In the genomic region with DNA sequence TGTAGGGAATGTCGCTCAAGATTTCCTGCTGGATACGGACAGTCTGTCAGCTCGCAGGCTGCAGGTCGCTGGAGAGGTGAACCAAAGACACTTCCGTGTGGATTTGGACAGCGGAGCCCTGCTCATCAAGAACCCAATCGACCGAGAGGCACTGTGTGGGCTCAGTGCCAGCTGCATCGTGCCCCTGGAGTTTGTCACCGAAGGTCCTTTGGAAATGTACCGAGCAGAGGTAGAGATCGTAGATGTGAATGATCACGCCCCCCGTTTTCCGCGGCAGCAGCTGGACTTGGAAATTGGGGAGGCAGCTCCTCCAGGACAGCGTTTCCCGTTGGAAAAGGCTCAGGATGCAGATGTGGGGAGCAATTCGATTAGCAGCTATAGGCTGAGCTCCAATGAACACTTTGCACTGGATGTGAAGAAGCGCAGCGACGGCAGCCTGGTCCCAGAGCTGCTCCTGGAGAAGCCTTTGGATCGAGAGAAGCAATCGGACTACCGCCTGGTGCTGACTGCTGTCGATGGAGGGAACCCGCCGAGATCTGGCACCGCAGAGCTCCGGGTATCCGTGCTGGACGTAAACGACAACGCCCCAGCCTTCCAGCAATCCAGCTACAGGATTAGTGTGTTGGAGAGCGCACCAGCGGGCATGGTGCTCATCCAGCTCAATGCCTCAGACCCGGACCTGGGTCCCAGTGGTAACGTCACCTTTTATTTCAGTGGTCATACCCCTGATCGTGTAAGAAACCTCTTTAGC, we compare ENCODE assay signal across 9 cellular contexts. TPM values are rescaled to one million over a fixed set of nuclear protein-coding genes. Genes with fewer than 3 reads are reported as not detected.
DNase-seq lines count a peak whose midpoint lies in the region; ATAC-seq and TF ChIP-seq lines count a peak whose summit lies in the region.
"Had no signal": no experiment of that assay in that cellular context is flagged by ENCODE, and none has a peak within 500 bp of the region (broad histone marks: within the 10 kb centered on the region; RNA-seq: fewer than 3 reads in every experiment).

No MANE protein-coding gene starts in this region.

- H3K4me3 Mint-ChIP-seq in activated naive CD4-positive, alpha-beta T cell treated with anti-CD3 and anti-CD28 coated beads, Interleukin-2, amount 50 U/mL, for 24 hours = peak overlapping the region; percentile 61
- H3K4me3 Mint-ChIP-seq: dendritic cell treated with granulocyte-macrophage colony-stimulating factor and Interleukin-4, amounts not matched to agents 40 ng/mL and 50 ng/mL, for 4 days had no signal

- TF ChIP-seq CTCF in brain microvascular endothelial cell (IDR thresholded peaks at IDR 0.05; ENCODE audit: low read depth, low read length, missing control alignments) (no peak), thoracic aorta (IDR thresholded peaks at IDR 0.05) (no peak)

- peaks cover 27 to 76% of the 10 kb centered on the region in 2 donors for H3K4me1 ChIP-seq in thoracic aorta (ENCODE audit: control insufficient read depth in 1 of 2, low read depth in 2 of 2)

- ATAC-seq in thoracic aorta (ENCODE audit: insufficient number of reproducible peaks, low FRiP score, low read depth) (no peak), GM18870 (IDR thresholded peaks at IDR 0.05; ENCODE audit: unreplicated experiment) (no peak)

- in situ Hi-C loops in brain microvascular endothelial cell (cut with HindIII; ENCODE audit: low pct_ligation_motif_present, low sequenced_read_pairs) = no loop called here

- H3K9me3 ChIP-seq in thoracic aorta = no peaks in the 10 kb centered on the region

- no peak overlapping the region for H3K27ac Mint-ChIP-seq in activated naive CD4-positive, alpha-beta T cell treated with anti-CD3 and anti-CD28 coated beads, Interleukin-2, amount 50 U/mL, for 24 hours
- H3K27ac Mint-ChIP-seq: dendritic cell treated with granulocyte-macrophage colony-stimulating factor and Interleukin-4, amounts not matched to agents 40 ng/mL and 50 ng/mL, for 4 days had no signal

- H3K4me3 ChIP-seq in brain microvascular endothelial cell (ENCODE audit: low read depth, low read length) (peak overlapping the region; percentile 51), thoracic aorta (peak overlapping the region; percentile 72)

- H3K27me3 ChIP-seq in brain microvascular endothelial cell (replicated peaks) (no peaks in the 10 kb centered on the region), layer of hippocampus (ENCODE audit: control insufficient read depth, insufficient read depth, low read length) (peaks cover 10% of the 10 kb centered on the region), thoracic aorta (replicated peaks; ENCODE audit: insufficient read depth) (no peaks in the 10 kb centered on the region)

- no peak for DNase-seq in activated naive CD4-positive, alpha-beta T cell (lab: John Stamatoyannopoulos, UW)
- DNase-seq in brain microvascular endothelial cell = no peak
- DNase-seq in thoracic aorta (ENCODE audit: low spot score) = no peak
- DNase-seq in central memory CD4-positive, alpha-beta T cell = no peak
- DNase-seq in activated CD4-positive, alpha-beta T cell treated with anti-CD3 and anti-CD28 coated beads for 4 hours = no peak

- H3K4me1 Mint-ChIP-seq in activated naive CD4-positive, alpha-beta T cell treated with anti-CD3 and anti-CD28 coated beads, Interleukin-2, amount 50 U/mL, for 24 hours = peaks cover 14% of the 10 kb centered on the region

- peaks cover 63% of the 10 kb centered on the region for H3K27me3 Mint-ChIP-seq in activated naive CD4-positive, alpha-beta T cell treated with anti-CD3 and anti-CD28 coated beads, Interleukin-2, amount 50 U/mL, for 24 hours

- no peaks in the 10 kb centered on the region for H3K36me3 Mint-ChIP-seq in activated naive CD4-positive, alpha-beta T cell treated with anti-CD3 and anti-CD28 coated beads, Interleukin-2, amount 50 U/mL, for 24 hours

- H3K9me3 Mint-ChIP-seq in activated naive CD4-positive, alpha-beta T cell treated with anti-CD3 and anti-CD28 coated beads, Interleukin-2, amount 50 U/mL, for 24 hours = no peaks in the 10 kb centered on the region
- H3K9me3 Mint-ChIP-seq: dendritic cell treated with granulocyte-macrophage colony-stimulating factor and Interleukin-4, amounts not matched to agents 40 ng/mL and 50 ng/mL, for 4 days had no signal

- H3K27ac ChIP-seq in brain microvascular endothelial cell (no peak overlapping the region), layer of hippocampus (ENCODE audit: low read depth, low read length) (peak overlapping the region; percentile 10), thoracic aorta (no peak overlapping the region)

- peaks cover 3% of the 10 kb centered on the region for H3K36me3 ChIP-seq in brain microvascular endothelial cell (replicated peaks)
- H3K36me3 ChIP-seq in thoracic aorta = no peaks in the 10 kb centered on the region

RNA-seq across cellular contexts. Expression of a gene that starts 0.7 kb away (rescaled TPM):
- total RNA-seq in thoracic aorta = 1 to 10 TPM; 6.4 to 7.9 TPM

RNA-seq across cellular contexts. Expression of a gene that starts 3.4 kb away (rescaled TPM):
- 1 to 10 TPM; 5.7 to 6.9 TPM for total RNA-seq in thoracic aorta

RNA-seq across cellular contexts. Expression of a gene that starts 9.7 kb away (rescaled TPM):
- 10 to 100 TPM; 61.3 to 99.9 TPM for total RNA-seq in thoracic aorta

RNA-seq across cellular contexts. Expression of a gene that starts 55.2 kb away (rescaled TPM):
- total RNA-seq in thoracic aorta = 10 to 100 TPM; 16.2 to 26.0 TPM
